ENCODE assay signal across 22 cellular contexts in the genomic region with DNA sequence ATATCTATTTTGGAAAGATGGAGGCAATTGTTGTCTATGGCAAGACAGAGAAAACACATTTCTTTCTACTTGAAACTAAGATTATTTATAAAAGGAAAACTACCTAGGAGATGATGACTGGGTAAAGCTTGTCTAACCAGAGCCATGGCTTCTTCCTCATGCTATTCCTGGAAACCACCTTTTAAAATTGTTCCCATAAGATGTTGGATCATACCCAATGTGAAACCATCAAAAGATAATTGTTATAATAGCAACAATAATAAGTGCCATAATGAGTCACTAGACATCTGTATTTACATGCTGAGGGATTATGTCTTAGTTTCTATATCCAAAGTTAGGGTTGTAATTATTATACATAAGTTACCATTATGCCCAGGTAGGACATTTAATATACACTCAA.
"Had no signal": no experiment of that assay in that cellular context is flagged by ENCODE, and none has a peak within 500 bp of the region (broad histone marks: within the 10 kb centered on the region; RNA-seq: fewer than 3 reads in every experiment).

No MANE protein-coding gene starts in this region.

- H2AFZ ChIP-seq: neural progenitor cell had no signal

- H3K4me3 ChIP-seq: gastrocnemius medialis, left ventricle myocardium inferior, lower lobe of right lung, neural progenitor cell, ovary, right atrium auricular region, sigmoid colon, skin epidermis had no signal

- H3K27me3 Mint-ChIP-seq: natural killer cell treated with Interleukin-12 subunit alpha and Interleukin-12 subunit beta and Interleukin-15 and Interleukin-18, amount 100 ng/mL, for 72 hours had no signal

- H3K9ac ChIP-seq: neural progenitor cell had no signal

- H3K27me3 ChIP-seq: gastrocnemius medialis, neural progenitor cell, ovary, right atrium auricular region, sigmoid colon had no signal

- ATAC-seq: gastrocnemius medialis; left cardiac atrium; lower lobe of right lung; natural killer cell treated with Interleukin-12 subunit alpha and Interleukin-12 subunit beta and Interleukin-15 and Interleukin-18, amount 100 ng/mL, for 72 hours; stimulated activated naive B cell treated with anti-CD40 and anti-IgM and Interleukin-4, amounts not matched to agents 10 μg/mL and 1 μg/mL and 100 μg/mL, for 72 hours had no signal

- H3K36me3 ChIP-seq: gastrocnemius medialis, left ventricle myocardium inferior, lower lobe of right lung, neural progenitor cell, ovary, right atrium auricular region, sigmoid colon had no signal

- H3K9me3 ChIP-seq: gastrocnemius medialis, left ventricle myocardium inferior, lower lobe of right lung, ovary, right atrium auricular region, sigmoid colon had no signal

- FAIRE-seq: endometrium, kidney had no signal

- H3K4me1 ChIP-seq: gastrocnemius medialis, lower lobe of right lung, neural progenitor cell, right atrium auricular region, sigmoid colon had no signal

- H3K27ac Mint-ChIP-seq: immature natural killer cell; natural killer cell treated with Interleukin-12 subunit alpha and Interleukin-12 subunit beta and Interleukin-15 and Interleukin-18, amount 100 ng/mL, for 72 hours; neural progenitor cell; stimulated activated naive B cell treated with anti-CD40 and anti-IgM and Interleukin-4, amounts not matched to agents 10 μg/mL and 1 μg/mL and 100 μg/mL, for 72 hours had no signal

- H3K4me1 Mint-ChIP-seq: immature natural killer cell; neural progenitor cell; stimulated activated naive B cell treated with anti-CD40 and anti-IgM and Interleukin-4, amounts not matched to agents 10 μg/mL and 1 μg/mL and 100 μg/mL, for 72 hours had no signal

- H3K27ac ChIP-seq: gastrocnemius medialis, left ventricle myocardium inferior, lower lobe of right lung, neural progenitor cell, ovary, right atrium auricular region, sigmoid colon had no signal

- DNase-seq: effector memory CD4-positive, alpha-beta T cell; erythroblast; gastrocnemius medialis; immature natural killer cell; kidney; left cardiac atrium; left ventricle myocardium inferior; lower lobe of right lung; mesenchymal stem cell; midbrain; nucleus accumbens; ovary; sigmoid colon; stimulated activated CD4-positive, alpha-beta T cell treated with anti-CD3 and anti-CD28 coated beads, Interleukin-2, amount 100 ng/mL, for 24 hours; stimulated activated CD4-positive, alpha-beta T cell treated with anti-CD3 and anti-CD28 coated beads, Interleukin-4, amount 100 ng/mL, for 4 hours; stimulated activated naive B cell treated with anti-CD40 and anti-IgM and Interleukin-4, amounts not matched to agents 10 μg/mL and 1 μg/mL and 100 μg/mL, for 72 hours; trophoblast cell had no signal

- H3K9me3 Mint-ChIP-seq: natural killer cell treated with Interleukin-12 subunit alpha and Interleukin-12 subunit beta and Interleukin-15 and Interleukin-18, amount 100 ng/mL, for 72 hours; neural progenitor cell; stimulated activated naive B cell treated with anti-CD40 and anti-IgM and Interleukin-4, amounts not matched to agents 10 μg/mL and 1 μg/mL and 100 μg/mL, for 72 hours had no signal

- H3K36me3 Mint-ChIP-seq: immature natural killer cell; natural killer cell treated with Interleukin-12 subunit alpha and Interleukin-12 subunit beta and Interleukin-15 and Interleukin-18, amount 100 ng/mL, for 72 hours; neural progenitor cell; stimulated activated naive B cell treated with anti-CD40 and anti-IgM and Interleukin-4, amounts not matched to agents 10 μg/mL and 1 μg/mL and 100 μg/mL, for 72 hours had no signal

- H3K4me2 ChIP-seq: neural progenitor cell had no signal

- H3K4me3 Mint-ChIP-seq: immature natural killer cell; natural killer cell treated with Interleukin-12 subunit alpha and Interleukin-12 subunit beta and Interleukin-15 and Interleukin-18, amount 100 ng/mL, for 72 hours; neural progenitor cell; stimulated activated naive B cell treated with anti-CD40 and anti-IgM and Interleukin-4, amounts not matched to agents 10 μg/mL and 1 μg/mL and 100 μg/mL, for 72 hours had no signal
